ENCODE assay signal across 23 cellular contexts in genomic region chr11:6738590-6738989, GRCh38. TPM values are rescaled to one million over a fixed set of nuclear protein-coding genes. Genes with fewer than 3 reads are reported as not detected.
DNase-seq lines count a peak whose midpoint lies in the region; ATAC-seq and TF ChIP-seq lines count a peak whose summit lies in the region.
"Had no signal": no experiment of that assay in that cellular context is flagged by ENCODE, and none has a peak within 500 bp of the region (broad histone marks: within the 10 kb centered on the region; RNA-seq: fewer than 3 reads in every experiment).

No MANE protein-coding gene starts in this region.

- no peaks in the 10 kb centered on the region for H3K79me1 ChIP-seq in mesenchymal stem cell (replicated peaks; ENCODE audit: low read length, poor library complexity, severe bottlenecking)

- H4K8ac ChIP-seq in mesenchymal stem cell (ENCODE audit: low read length): no peak overlapping the region

- no peak overlapping the region for H4K91ac ChIP-seq in mesenchymal stem cell (ENCODE audit: low read length)

- no peak overlapping the region for H3K4me2 ChIP-seq in mesenchymal stem cell (ENCODE audit: low read length, poor library complexity, severe bottlenecking)

- no peak overlapping the region for H3K9ac ChIP-seq in mesenchymal stem cell (ENCODE audit: low read length)

- H2BK120ac ChIP-seq in mesenchymal stem cell (ENCODE audit: low read depth, low read length): no peak overlapping the region

- H3K27ac ChIP-seq in CD8-positive, alpha-beta memory T cell (ENCODE audit: low read depth, low read length): no peak overlapping the region
- H3K27ac ChIP-seq in mesenchymal stem cell (ENCODE audit: low read length, poor library complexity, severe bottlenecking): no peak overlapping the region
- H3K27ac ChIP-seq: left ventricle myocardium inferior, transverse colon had no signal

- peaks cover 35% of the 10 kb centered on the region for H3K36me3 Mint-ChIP-seq in activated T-cell treated with anti-CD3 and anti-CD28 coated beads, Interleukin-2, amount 50 U/mL, for 24 hours (ENCODE audit: low read depth)
- peaks cover 0 to 66% (median 23%) of the 10 kb centered on the region in 3 donors for H3K36me3 Mint-ChIP-seq in CD8-positive, alpha-beta memory T cell
- peaks cover 4% of the 10 kb centered on the region for H3K36me3 Mint-ChIP-seq in activated naive CD8-positive, alpha-beta T cell
- H3K36me3 Mint-ChIP-seq in natural killer cell: no peaks in the 10 kb centered on the region
- H3K36me3 Mint-ChIP-seq in stimulated activated naive B cell treated with anti-CD40 and anti-IgM and Interleukin-4, amounts not matched to agents 10 μg/mL and 1 μg/mL and 100 μg/mL, for 72 hours: peaks cover 21 to 32% of the 10 kb centered on the region in 2 donors

- H2BK5ac ChIP-seq in mesenchymal stem cell (ENCODE audit: low read depth, low read length, poor library complexity, severe bottlenecking): no peak overlapping the region

- peaks cover 90% of the 10 kb centered on the region for H3K4me1 Mint-ChIP-seq in activated T-cell treated with anti-CD3 and anti-CD28 coated beads, Interleukin-2, amount 50 U/mL, for 24 hours (ENCODE audit: low read depth)
- peaks cover 85 to 96% (median 95%) of the 10 kb centered on the region in 3 donors for H3K4me1 Mint-ChIP-seq in CD8-positive, alpha-beta memory T cell
- H3K4me1 Mint-ChIP-seq in activated naive CD8-positive, alpha-beta T cell (ENCODE audit: low read depth): peaks cover 71% of the 10 kb centered on the region
- peaks cover 62 to 64% of the 10 kb centered on the region in 2 donors for H3K4me1 Mint-ChIP-seq in natural killer cell
- H3K4me1 Mint-ChIP-seq in stimulated activated naive B cell treated with anti-CD40 and anti-IgM and Interleukin-4, amounts not matched to agents 10 μg/mL and 1 μg/mL and 100 μg/mL, for 72 hours: peaks cover 60 to 81% of the 10 kb centered on the region in 2 donors

- H3K4me3 ChIP-seq in CD8-positive, alpha-beta memory T cell (ENCODE audit: low read length): no peak overlapping the region
- no peak overlapping the region for H3K4me3 ChIP-seq in mesenchymal stem cell (ENCODE audit: insufficient read depth in 1 of 2, low read depth in 1 of 2, low read length in 2 of 2)
- H3K4me3 ChIP-seq: left ventricle myocardium inferior, spleen, transverse colon had no signal

- H3K4me1 ChIP-seq in CD8-positive, alpha-beta memory T cell (ENCODE audit: insufficient read depth, low read length): peaks cover 80% of the 10 kb centered on the region
- H3K4me1 ChIP-seq in mesenchymal stem cell (ENCODE audit: control insufficient read depth, insufficient read depth, low read depth, low read length): no peaks in the 10 kb centered on the region
- H3K4me1 ChIP-seq: BE2C had no signal

- TF ChIP-seq CTCF in natural killer cell (IDR thresholded peaks at IDR 0.05): no peak

- H2BK12ac ChIP-seq in mesenchymal stem cell (ENCODE audit: low read length in 2 of 2): no peak overlapping the region

- H2AK5ac ChIP-seq in mesenchymal stem cell (ENCODE audit: low read length, severe bottlenecking): no peak overlapping the region

- 100% methylated on average over 1 of the region's 1 CpG for WGBS in mesenchymal stem cell

- CTCF ChIA-PET in CD8-positive, alpha-beta memory T cell (lab: Charles Lee): interaction anchor here (1.2 to 16.3 kb wide), 10 partner anchors 8 to 134 kb away, joined by 3 to 317 read pairs (median 6); partner anchors contain the start of gene OR2AG2

- no peak overlapping the region for H3K4ac ChIP-seq in mesenchymal stem cell (ENCODE audit: low read depth in 1 of 2, low read length in 2 of 2)

- peak overlapping the region; percentile 93 for H3K27ac Mint-ChIP-seq in activated T-cell treated with anti-CD3 and anti-CD28 coated beads, Interleukin-2, amount 50 U/mL, for 24 hours
- peak overlapping the region; percentile 12 to 95 (median 76) for H3K27ac Mint-ChIP-seq in CD8-positive, alpha-beta memory T cell
- H3K27ac Mint-ChIP-seq in activated naive CD8-positive, alpha-beta T cell: peak overlapping the region; percentile 96
- peak overlapping the region; percentile 91 to 92 for H3K27ac Mint-ChIP-seq in natural killer cell
- no peak overlapping the region for H3K27ac Mint-ChIP-seq in stimulated activated naive B cell treated with anti-CD40 and anti-IgM and Interleukin-4, amounts not matched to agents 10 μg/mL and 1 μg/mL and 100 μg/mL, for 72 hours
- H3K27ac Mint-ChIP-seq: activated T-helper 1 cell treated with anti-CD3 and anti-CD28 coated beads, Interleukin-12 subunit alpha, Interleukin-12 subunit beta, Interleukin-2, Interleukin-4 antibody, amounts not matched to agents 30 ng/mL and 10 ng/mL and 1 ng/mL, durations not matched to agents 14 hours and 24 hours and 36 hours; progenitor cell of endocrine pancreas had no signal

- no peak for DNase-seq in activated T-cell treated with anti-CD3 and anti-CD28 coated beads, Interleukin-2, amount 50 U/mL, for 24 hours
- DNase-seq in activated T-cell treated with anti-CD3 and anti-CD28 coated beads, Interleukin-2, amount 50 U/mL, for 48 hours: no peak
- no peak for DNase-seq in CD8-positive, alpha-beta memory T cell
- DNase-seq in natural killer cell (no peak), AG08396 (ENCODE audit: low spot score) (no peak), mesenchymal stem cell (no peak)
- DNase-seq in stimulated activated naive B cell treated with anti-CD40 and anti-IgM and Interleukin-4, amounts not matched to agents 10 μg/mL and 1 μg/mL and 100 μg/mL, for 72 hours: no peak
- DNase-seq: islet precursor cell, left ventricle myocardium inferior, spleen had no signal

- H3K9me3 ChIP-seq in CD8-positive, alpha-beta memory T cell (ENCODE audit: low read length): no peaks in the 10 kb centered on the region
- no peaks in the 10 kb centered on the region for H3K9me3 ChIP-seq in mesenchymal stem cell (ENCODE audit: control insufficient read depth, low read length)
- H3K9me3 ChIP-seq: BE2C, spleen, transverse colon had no signal

- intact Hi-C loops in natural killer cell (cut with micrococcal nuclease): loop anchor here (1.0 kb wide), 1 partner anchor 19 kb away; no protein-coding TSS in a partner anchor

- H3K36me3 ChIP-seq in CD8-positive, alpha-beta memory T cell (ENCODE audit: insufficient read depth, low read length): peaks cover 13% of the 10 kb centered on the region
- H3K36me3 ChIP-seq in mesenchymal stem cell (ENCODE audit: control insufficient read depth in 1 of 2, insufficient read depth in 2 of 2, low read depth in 1 of 2, low read length in 2 of 2): no peaks in the 10 kb centered on the region
- H3K36me3 ChIP-seq: BE2C, transverse colon had no signal

- peak overlapping the region in 1 of 2 experiments; percentile 52 for H3K23ac ChIP-seq in mesenchymal stem cell (ENCODE audit: low read length in 2 of 2)

- H3K27me3 Mint-ChIP-seq in activated T-cell treated with anti-CD3 and anti-CD28 coated beads, Interleukin-2, amount 50 U/mL, for 24 hours: no peaks in the 10 kb centered on the region
- no peaks in the 10 kb centered on the region for H3K27me3 Mint-ChIP-seq in CD8-positive, alpha-beta memory T cell
- no peaks in the 10 kb centered on the region for H3K27me3 Mint-ChIP-seq in activated naive CD8-positive, alpha-beta T cell
- H3K27me3 Mint-ChIP-seq in natural killer cell (ENCODE audit: low read depth in 2 of 2): no peaks in the 10 kb centered on the region
- H3K27me3 Mint-ChIP-seq in stimulated activated naive B cell treated with anti-CD40 and anti-IgM and Interleukin-4, amounts not matched to agents 10 μg/mL and 1 μg/mL and 100 μg/mL, for 72 hours: no peaks in the 10 kb centered on the region

- no peak for ATAC-seq in natural killer cell
- ATAC-seq in stimulated activated naive B cell treated with anti-CD40 and anti-IgM and Interleukin-4, amounts not matched to agents 10 μg/mL and 1 μg/mL and 100 μg/mL, for 72 hours (replicated peaks): no peak

- H3K9me3 Mint-ChIP-seq in activated T-cell treated with anti-CD3 and anti-CD28 coated beads, Interleukin-2, amount 50 U/mL, for 24 hours: no peaks in the 10 kb centered on the region
- H3K9me3 Mint-ChIP-seq in CD8-positive, alpha-beta memory T cell: no peaks in the 10 kb centered on the region
- no peaks in the 10 kb centered on the region for H3K9me3 Mint-ChIP-seq in activated naive CD8-positive, alpha-beta T cell (ENCODE audit: low read depth)
- no peaks in the 10 kb centered on the region for H3K9me3 Mint-ChIP-seq in natural killer cell
- peaks cover 0 to 1% of the 10 kb centered on the region in 2 donors for H3K9me3 Mint-ChIP-seq in stimulated activated naive B cell treated with anti-CD40 and anti-IgM and Interleukin-4, amounts not matched to agents 10 μg/mL and 1 μg/mL and 100 μg/mL, for 72 hours
- H3K9me3 Mint-ChIP-seq: activated T-helper 1 cell treated with anti-CD3 and anti-CD28 coated beads, Interleukin-12 subunit alpha, Interleukin-12 subunit beta, Interleukin-2, Interleukin-4 antibody, amounts not matched to agents 30 ng/mL and 10 ng/mL and 1 ng/mL, durations not matched to agents 14 hours and 24 hours and 36 hours had no signal

- no peaks in the 10 kb centered on the region for H3K27me3 ChIP-seq in CD8-positive, alpha-beta memory T cell (ENCODE audit: insufficient read depth, low read length, poor library complexity, severe bottlenecking)
- H3K27me3 ChIP-seq in mesenchymal stem cell (ENCODE audit: control insufficient read depth in 1 of 2, insufficient read depth in 1 of 2, low read length in 2 of 2): peaks cover 0 to 4% of the 10 kb centered on the region in 2 experiments
- H3K27me3 ChIP-seq: spleen, transverse colon had no signal

- no peak overlapping the region for H3K14ac ChIP-seq in mesenchymal stem cell (ENCODE audit: low read length in 2 of 2)

- POLR2A ChIA-PET in CD8-positive, alpha-beta memory T cell (lab: Charles Lee): no interaction called here

- no peak overlapping the region for H2BK15ac ChIP-seq in mesenchymal stem cell (ENCODE audit: low read depth, poor library complexity, severe bottlenecking)

- no peak overlapping the region for H3K18ac ChIP-seq in mesenchymal stem cell (ENCODE audit: low read depth in 1 of 2, low read length in 2 of 2)

- no peak overlapping the region for H2AFZ ChIP-seq in mesenchymal stem cell (ENCODE audit: low read depth, low read length)

- H3K4me3 Mint-ChIP-seq in activated T-cell treated with anti-CD3 and anti-CD28 coated beads, Interleukin-2, amount 50 U/mL, for 24 hours: no peak overlapping the region
- peak overlapping the region; percentile 5 to 55 (median 26) for H3K4me3 Mint-ChIP-seq in CD8-positive, alpha-beta memory T cell
- H3K4me3 Mint-ChIP-seq in activated naive CD8-positive, alpha-beta T cell: peak overlapping the region; percentile 27
- no peak overlapping the region for H3K4me3 Mint-ChIP-seq in natural killer cell
- H3K4me3 Mint-ChIP-seq in stimulated activated naive B cell treated with anti-CD40 and anti-IgM and Interleukin-4, amounts not matched to agents 10 μg/mL and 1 μg/mL and 100 μg/mL, for 72 hours: no peak overlapping the region
- H3K4me3 Mint-ChIP-seq: activated T-helper 1 cell treated with anti-CD3 and anti-CD28 coated beads, Interleukin-12 subunit alpha, Interleukin-12 subunit beta, Interleukin-2, Interleukin-4 antibody, amounts not matched to agents 30 ng/mL and 10 ng/mL and 1 ng/mL, durations not matched to agents 14 hours and 24 hours and 36 hours had no signal

RNA-seq across cellular contexts. Expression of gene OR2AG2, which starts 33.2 kb away (rescaled TPM):
- total RNA-seq in CD8-positive, alpha-beta memory T cell: not detected
- not detected for polyA plus RNA-seq in CD8-positive, alpha-beta memory T cell
- not detected for total RNA-seq in natural killer cell
- polyA plus RNA-seq in mesenchymal stem cell (2013, experiment 1 of 2): 0.11 TPM
- 0.03 TPM for polyA plus RNA-seq in mesenchymal stem cell (2013, experiment 2 of 2)
- total RNA-seq: left ventricle myocardium inferior; T-helper 1 cell treated with Interleukin-12 subunit alpha and Interleukin-12 subunit beta and Interleukin-4 antibody, amounts not matched to agents 30 ng/mL and 1 ng/mL, for 36 hours had no signal

RNA-seq across cellular contexts. Expression of gene OR2AG1, which starts 44.2 kb away (rescaled TPM):
- not detected for total RNA-seq in CD8-positive, alpha-beta memory T cell
- not detected for polyA plus RNA-seq in CD8-positive, alpha-beta memory T cell
- total RNA-seq in natural killer cell: not detected
- polyA plus RNA-seq in mesenchymal stem cell (2013, experiment 1 of 2): not detected
- not detected for polyA plus RNA-seq in mesenchymal stem cell (2013, experiment 2 of 2)
- total RNA-seq: activated T-helper 1 cell treated with anti-CD3 and anti-CD28 coated beads, Interleukin-12 subunit alpha, Interleukin-12 subunit beta, Interleukin-2, Interleukin-4 antibody, amounts not matched to agents 30 ng/mL and 10 ng/mL and 1 ng/mL, durations not matched to agents 14 hours and 24 hours and 36 hours; esophagus mucosa; fibroblast of villous mesenchyme; H7; left ventricle myocardium inferior; MCF 10A; OCI-LY7; progenitor cell of endocrine pancreas; subcutaneous adipose tissue; T-helper 1 cell treated with Interleukin-12 subunit alpha and Interleukin-12 subunit beta and Interleukin-4 antibody, amounts not matched to agents 30 ng/mL and 1 ng/mL, for 36 hours; transverse colon had no signal
- polyA plus RNA-seq: adipose tissue, spleen had no signal

RNA-seq across cellular contexts. Expression of gene MRPL17, which starts 55.5 kb away (rescaled TPM):
- 100 to 1,000 TPM; 124 to 129 TPM for total RNA-seq in CD8-positive, alpha-beta memory T cell
- 24.3 TPM for polyA plus RNA-seq in CD8-positive, alpha-beta memory T cell
- 10 to 100 TPM in 2 of 3 donors, 1 to 10 TPM in 1; 9.0 to 11.8 (median 11.4) TPM for total RNA-seq in natural killer cell
- polyA plus RNA-seq in mesenchymal stem cell (2013, experiment 1 of 2): 92.8 TPM
- 88.9 TPM for polyA plus RNA-seq in mesenchymal stem cell (2013, experiment 2 of 2)

Comparison
In these comparisons a context has a peak if more than half of its experiments do, and no peak if none do; other contexts are left out.
1. H3K4me3 Mint-ChIP-seq: peak in CD8-positive, alpha-beta memory T cell (7 of 7) and activated naive CD8-positive, alpha-beta T cell (single experiment); none in activated T-cell treated with anti-CD3 and anti-CD28 coated beads, Interleukin-2, amount 50 U/mL, for 24 hours (single experiment), natural killer cell (single experiment) and stimulated activated naive B cell treated with anti-CD40 and anti-IgM and Interleukin-4, amounts not matched to agents 10 μg/mL and 1 μg/mL and 100 μg/mL, for 72 hours (0 of 2).
2. RNA of gene MRPL17, which starts 55.5 kb away (total RNA-seq): 124 to 129 TPM in CD8-positive, alpha-beta memory T cell; 9.0 to 11.8 TPM in natural killer cell; every median in the first group is over 4 times any median in the second.